Comparison of ENCODE assay signal across 8 cellular contexts in the genomic region with DNA sequence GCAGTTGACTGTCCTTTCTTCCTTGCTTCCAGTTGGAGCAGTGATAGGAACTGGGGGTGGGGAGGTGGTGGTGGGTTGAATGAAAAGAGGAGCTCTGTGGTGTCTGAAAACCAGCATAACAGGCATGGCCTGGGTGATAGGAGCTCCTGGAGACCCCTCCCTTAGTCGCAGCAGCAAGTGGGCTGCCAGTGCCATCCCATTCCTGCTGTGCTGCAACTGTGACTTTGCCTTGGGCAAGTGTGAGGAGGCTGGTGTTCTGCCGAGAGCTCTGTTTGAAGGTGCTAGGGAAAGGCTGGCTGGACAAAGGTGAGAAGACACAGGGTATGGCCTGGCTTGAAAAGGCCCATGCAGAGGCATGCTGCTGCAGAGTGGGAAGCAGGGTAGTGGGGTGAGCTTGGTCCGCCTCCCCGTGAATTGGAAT. TPM values are rescaled to one million over a fixed set of nuclear protein-coding genes. Genes with fewer than 3 reads are reported as not detected.
DNase-seq lines count a peak whose midpoint lies in the region; ATAC-seq and TF ChIP-seq lines count a peak whose summit lies in the region.

No MANE protein-coding gene starts in this region.

- peak overlapping the region in 6 of 7 donors; percentile 3 to 86 (median 56) for H3K4me3 Mint-ChIP-seq in CD8-positive, alpha-beta memory T cell
- no peak overlapping the region for H3K4me3 Mint-ChIP-seq in effector memory CD8-positive, alpha-beta T cell
- H3K4me3 Mint-ChIP-seq in progenitor cell of endocrine pancreas (ENCODE audit: low read depth), result peak overlapping the region; percentile 29
- no peak overlapping the region for H3K4me3 Mint-ChIP-seq in activated T-helper 17 cell treated with anti-CD3 and anti-CD28 coated beads, Interleukin-2, amount 50 U/mL, for 72 hours

- H3K4me3 ChIP-seq in CD8-positive, alpha-beta memory T cell (ENCODE audit: low read length), result no peak overlapping the region
- H3K4me3 ChIP-seq in Karpas-422 (ENCODE audit: low read length) (no peak overlapping the region), foreskin fibroblast (ENCODE audit: low read depth in 1 of 2, low read length in 2 of 2) (no peak overlapping the region), PC-3 (ENCODE audit: low read length) (no peak overlapping the region)

- H3F3A ChIP-seq in PC-3 (ENCODE audit: low read length, unreplicated experiment), result peaks cover 7% of the 10 kb centered on the region

- no peak overlapping the region for H3K27ac ChIP-seq in CD8-positive, alpha-beta memory T cell (ENCODE audit: low read depth, low read length)
- H3K27ac ChIP-seq in Karpas-422 (ENCODE audit: low read length) (no peak overlapping the region), PC-3 (ENCODE audit: low read length) (no peak overlapping the region)

- POLR2A ChIA-PET in CD8-positive, alpha-beta memory T cell (lab: Charles Lee), result interaction anchor here (1.8 kb wide), 1 partner anchor 40 kb away, joined by 8 read pairs; a partner anchor contains a TSS
- POLR2A ChIA-PET in PC-3 (lab: Charles Lee; ENCODE audit: unreplicated experiment), result no interaction called here

- H3K9me2 ChIP-seq in Karpas-422 (replicated peaks; ENCODE audit: insufficient read depth, low read length), result no peaks in the 10 kb centered on the region
- no peaks in the 10 kb centered on the region for H3K9me2 ChIP-seq in PC-3 (replicated peaks; ENCODE audit: low read length)

- no peaks in the 10 kb centered on the region for H3K27me3 ChIP-seq in CD8-positive, alpha-beta memory T cell (ENCODE audit: insufficient read depth, low read length, poor library complexity, severe bottlenecking)
- H3K27me3 ChIP-seq in Karpas-422 (ENCODE audit: low read length) (no peaks in the 10 kb centered on the region), PC-3 (ENCODE audit: low read length) (no peaks in the 10 kb centered on the region)

- H3K4me2 ChIP-seq in Karpas-422 (ENCODE audit: low read depth, low read length, poor library complexity, severe bottlenecking) (no peak overlapping the region), PC-3 (ENCODE audit: low read length) (no peak overlapping the region)

- H3K4me1 ChIP-seq in CD8-positive, alpha-beta memory T cell (ENCODE audit: insufficient read depth, low read length), result peaks cover 20% of the 10 kb centered on the region
- H3K4me1 ChIP-seq in Karpas-422 (ENCODE audit: low read length), result peaks cover 5% of the 10 kb centered on the region
- H3K4me1 ChIP-seq in PC-3 (ENCODE audit: insufficient read depth, low read length), result peaks cover 4% of the 10 kb centered on the region; the same call in 1 of the 2 replicates

- H3K9me3 Mint-ChIP-seq in CD8-positive, alpha-beta memory T cell, result no peaks in the 10 kb centered on the region
- H3K9me3 Mint-ChIP-seq in effector memory CD8-positive, alpha-beta T cell, result no peaks in the 10 kb centered on the region
- no peaks in the 10 kb centered on the region for H3K9me3 Mint-ChIP-seq in progenitor cell of endocrine pancreas (ENCODE audit: low read depth)
- no peaks in the 10 kb centered on the region for H3K9me3 Mint-ChIP-seq in activated T-helper 17 cell treated with anti-CD3 and anti-CD28 coated beads, Interleukin-2, amount 50 U/mL, for 72 hours

- no TSS peak for BruUV-seq in PC-3 (replicated peaks; lab: Mats Ljungman, UMichigan)

- H3K27me3 Mint-ChIP-seq in CD8-positive, alpha-beta memory T cell, result peaks cover 0 to 3% of the 10 kb centered on the region in 2 donors
- H3K27me3 Mint-ChIP-seq in effector memory CD8-positive, alpha-beta T cell, result no peaks in the 10 kb centered on the region
- H3K27me3 Mint-ChIP-seq in progenitor cell of endocrine pancreas, result no peaks in the 10 kb centered on the region
- H3K27me3 Mint-ChIP-seq in activated T-helper 17 cell treated with anti-CD3 and anti-CD28 coated beads, Interleukin-2, amount 50 U/mL, for 72 hours, result no peaks in the 10 kb centered on the region

- CTCF ChIA-PET in CD8-positive, alpha-beta memory T cell (lab: Charles Lee), result interaction anchor here (0.7 to 6.7 kb wide), 27 partner anchors 8 to 393 kb away, joined by 3 to 44 read pairs (median 4); a partner anchor contains a TSS
- CTCF ChIA-PET in PC-3 (lab: Charles Lee), result no interaction called here

- no peak overlapping the region for H3K9ac ChIP-seq in Karpas-422 (ENCODE audit: low read length)
- H3K9ac ChIP-seq in PC-3 (ENCODE audit: low read length), result no peak overlapping the region

- H3K79me2 ChIP-seq in Karpas-422 (ENCODE audit: low read length), result no peaks in the 10 kb centered on the region
- H3K79me2 ChIP-seq in PC-3 (ENCODE audit: low read length), result peaks cover 5% of the 10 kb centered on the region; the same call in 1 of the 2 replicates

- H3K9me3 ChIP-seq in CD8-positive, alpha-beta memory T cell (ENCODE audit: low read length), result no peaks in the 10 kb centered on the region
- no peaks in the 10 kb centered on the region for H3K9me3 ChIP-seq in Karpas-422 (ENCODE audit: low read length)
- no peaks in the 10 kb centered on the region for H3K9me3 ChIP-seq in PC-3 (ENCODE audit: low read length)

- DNase-seq in CD8-positive, alpha-beta memory T cell, result no peak
- DNase-seq in Karpas-422, result peak; percentile 48
- DNase-seq in effector memory CD8-positive, alpha-beta T cell, result no peak
- no peak for DNase-seq in progenitor cell of endocrine pancreas (ENCODE audit: low spot score, unreplicated experiment)
- no peak for DNase-seq in NCI-H187 (lab: John Stamatoyannopoulos, UW)
- DNase-seq in foreskin fibroblast, result no peak
- no peak for DNase-seq in PC-3

- H3K27ac Mint-ChIP-seq in CD8-positive, alpha-beta memory T cell, result peak overlapping the region in 7 of 8 donors; percentile 0 to 93 (median 56)
- H3K27ac Mint-ChIP-seq in effector memory CD8-positive, alpha-beta T cell, result peak overlapping the region; percentile 2 to 79
- peak overlapping the region; percentile 78 for H3K27ac Mint-ChIP-seq in progenitor cell of endocrine pancreas
- no peak overlapping the region for H3K27ac Mint-ChIP-seq in activated T-helper 17 cell treated with anti-CD3 and anti-CD28 coated beads, Interleukin-2, amount 50 U/mL, for 72 hours

- intact Hi-C loops in PC-3 (cut with micrococcal nuclease), result loop anchor here (5.0 to 10.0 kb wide), 2 partner anchors 121 to 273 kb away; no protein-coding TSS in a partner anchor

- no peak for ATAC-seq in effector memory CD8-positive, alpha-beta T cell (replicated peaks)
- ATAC-seq in activated T-helper 17 cell treated with anti-CD3 and anti-CD28 coated beads, Interleukin-2, amount 50 U/mL, for 72 hours (replicated peaks), result no peak
- ATAC-seq in PC-3, result no peak

- H3K36me3 ChIP-seq in CD8-positive, alpha-beta memory T cell (ENCODE audit: insufficient read depth, low read length), result peaks cover 17% of the 10 kb centered on the region
- H3K36me3 ChIP-seq in Karpas-422 (ENCODE audit: insufficient read depth, low read length), result peaks cover 18% of the 10 kb centered on the region; the same call in 1 of the 2 replicates
- peaks cover 17% of the 10 kb centered on the region for H3K36me3 ChIP-seq in PC-3 (ENCODE audit: low read depth, low read length)

- peaks cover 13% of the 10 kb centered on the region; the same call in 1 of the 2 replicates for H4K20me1 ChIP-seq in Karpas-422 (ENCODE audit: insufficient read depth, low read depth, low read length)
- H4K20me1 ChIP-seq in PC-3 (ENCODE audit: low read length), result no peaks in the 10 kb centered on the region

- H3K36me3 Mint-ChIP-seq in CD8-positive, alpha-beta memory T cell, result peaks cover 0 to 49% (median 9%) of the 10 kb centered on the region in 3 donors
- H3K36me3 Mint-ChIP-seq in effector memory CD8-positive, alpha-beta T cell (ENCODE audit: insufficient read depth), result peaks cover 50% of the 10 kb centered on the region
- peaks cover 17% of the 10 kb centered on the region for H3K36me3 Mint-ChIP-seq in progenitor cell of endocrine pancreas (ENCODE audit: insufficient read depth)
- peaks cover 59% of the 10 kb centered on the region for H3K36me3 Mint-ChIP-seq in activated T-helper 17 cell treated with anti-CD3 and anti-CD28 coated beads, Interleukin-2, amount 50 U/mL, for 72 hours (ENCODE audit: low read depth)

- peaks cover 17 to 20% (median 17%) of the 10 kb centered on the region in 3 donors for H3K4me1 Mint-ChIP-seq in CD8-positive, alpha-beta memory T cell
- H3K4me1 Mint-ChIP-seq in effector memory CD8-positive, alpha-beta T cell (ENCODE audit: low read depth in 2 of 2), result peaks cover 13 to 25% of the 10 kb centered on the region in 2 donors
- peaks cover 13% of the 10 kb centered on the region for H3K4me1 Mint-ChIP-seq in progenitor cell of endocrine pancreas (ENCODE audit: low read depth)
- H3K4me1 Mint-ChIP-seq in activated T-helper 17 cell treated with anti-CD3 and anti-CD28 coated beads, Interleukin-2, amount 50 U/mL, for 72 hours, result peaks cover 10% of the 10 kb centered on the region

- TF ChIP-seq CTCF in progenitor cell of endocrine pancreas (IDR thresholded peaks at IDR 0.05; ENCODE audit: unreplicated experiment) (no peak), foreskin fibroblast (IDR thresholded peaks at IDR 0.05; ENCODE audit: low read depth, low read length) (no peak), PC-3 (conservative IDR thresholded peaks at IDR 0.05; ENCODE audit: low read depth, low read length) (no peak)

- no peak overlapping the region for H2AFZ ChIP-seq in Karpas-422 (ENCODE audit: low read length)
- no peak overlapping the region for H2AFZ ChIP-seq in PC-3 (ENCODE audit: low read length)

RNA-seq across cellular contexts. Expression of a gene that starts 2.7 kb away (rescaled TPM):
- 1 to 10 TPM; 6.8 to 7.0 TPM for total RNA-seq in CD8-positive, alpha-beta memory T cell
- 6.0 TPM for polyA plus RNA-seq in CD8-positive, alpha-beta memory T cell
- total RNA-seq in Karpas-422 (2014; rRNA removed; shearing (Covaris generic); ENCODE audit: low replicate concordance), result 0.26 and 0.51 TPM in 2 replicates
- 6.1 and 6.2 TPM in 2 replicates for total RNA-seq in progenitor cell of endocrine pancreas
- 10 to 100 TPM in 1 of 2 donors, 1 to 10 TPM in 1; 3.6 to 13.0 TPM for total RNA-seq in activated T-helper 17 cell treated with anti-CD3 and anti-CD28 coated beads, Interleukin-2, amount 50 U/mL, for 72 hours
- total RNA-seq in PC-3 (2014; rRNA removed), result 1.7 and 3.0 TPM in 2 replicates

RNA-seq across cellular contexts. Expression of a gene that starts 39.7 kb away (rescaled TPM):
- total RNA-seq in CD8-positive, alpha-beta memory T cell, result 100 to 1,000 TPM; 175 to 187 TPM
- polyA plus RNA-seq in CD8-positive, alpha-beta memory T cell, result 145 TPM
- 69.5 and 79.6 TPM in 2 replicates for total RNA-seq in Karpas-422 (2014; rRNA removed; shearing (Covaris generic); ENCODE audit: low replicate concordance)
- 110 and 113 TPM in 2 replicates for total RNA-seq in progenitor cell of endocrine pancreas
- 100 to 1,000 TPM; 108 to 161 TPM for total RNA-seq in activated T-helper 17 cell treated with anti-CD3 and anti-CD28 coated beads, Interleukin-2, amount 50 U/mL, for 72 hours
- 160 and 163 TPM in 2 replicates for total RNA-seq in PC-3 (2014; rRNA removed)

Comparison
In these comparisons a context has a peak if more than half of its experiments do, and no peak if none do; other contexts are left out.
1. H3K4me3 Mint-ChIP-seq: peak in CD8-positive, alpha-beta memory T cell (6 of 7) and progenitor cell of endocrine pancreas (single experiment); none in effector memory CD8-positive, alpha-beta T cell (0 of 2) and activated T-helper 17 cell treated with anti-CD3 and anti-CD28 coated beads, Interleukin-2, amount 50 U/mL, for 72 hours (single experiment).